ENCODE assay signal across 14 cellular contexts in the genomic region with DNA sequence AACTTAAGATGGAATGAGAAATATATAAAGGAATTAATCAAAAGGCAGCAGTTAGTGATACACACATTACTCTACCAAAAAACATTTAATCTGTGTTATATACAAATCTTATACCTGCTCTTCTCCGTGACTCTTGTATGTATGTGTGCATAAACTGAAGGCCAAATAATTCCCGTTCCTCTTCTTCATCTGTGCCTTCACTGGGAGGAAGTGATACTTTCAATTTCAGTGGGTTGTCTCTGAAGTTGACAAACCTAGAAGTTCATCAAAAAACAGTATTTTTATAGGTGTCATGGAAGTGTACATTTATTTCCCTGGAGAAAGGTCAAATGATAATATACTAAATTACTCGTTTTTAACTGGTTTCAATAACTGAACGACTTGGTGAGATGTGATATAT. TPM values are rescaled to one million over a fixed set of nuclear protein-coding genes. Genes with fewer than 3 reads are reported as not detected.
DNase-seq lines count a peak whose midpoint lies in the region; ATAC-seq and TF ChIP-seq lines count a peak whose summit lies in the region.
"Had no signal": no experiment of that assay in that cellular context is flagged by ENCODE, and none has a peak within 500 bp of the region (broad histone marks: within the 10 kb centered on the region; RNA-seq: fewer than 3 reads in every experiment).

No MANE protein-coding gene starts in this region.

- peaks cover 3% of the 10 kb centered on the region for H3K36me3 Mint-ChIP-seq in activated naive CD8-positive, alpha-beta T cell
- H3K36me3 Mint-ChIP-seq in chondrocyte (ENCODE audit: low read depth) = peaks cover 9% of the 10 kb centered on the region

- peaks cover 6% of the 10 kb centered on the region for H3K4me1 Mint-ChIP-seq in activated naive CD8-positive, alpha-beta T cell (ENCODE audit: low read depth)
- H3K4me1 Mint-ChIP-seq in chondrocyte (ENCODE audit: low read depth) = no peaks in the 10 kb centered on the region

- no peak for DNase-seq in NCI-H187 (lab: John Stamatoyannopoulos, UW)
- no peak for DNase-seq in dermis blood vessel endothelial cell
- no peak for DNase-seq in NCI-H2171 treated with DMSO at 0.1 percent for 48 hours (lab: John Stamatoyannopoulos, UW)
- no peak for DNase-seq in chondrocyte (ENCODE audit: low spot score)
- DNase-seq: activated CD4-positive, alpha-beta memory T cell treated with anti-CD3 and anti-CD28 coated beads, Interleukin-2, amount 10 ng/mL, durations not matched to agents 7 days and 5 days; aorta; Caco-2; NCI-H187 treated with DMSO at 0.1 percent for 48 hours; stimulated activated naive CD8-positive, alpha-beta T cell treated with anti-CD3 and anti-CD28 coated beads, Interleukin-15, Interleukin-2, amounts not matched to agents 100 U/mL and 50 U/mL, for 24 hours had no signal

- no peaks in the 10 kb centered on the region for H3K9me3 Mint-ChIP-seq in activated naive CD8-positive, alpha-beta T cell (ENCODE audit: low read depth)
- H3K9me3 Mint-ChIP-seq in chondrocyte (ENCODE audit: low read depth) = no peaks in the 10 kb centered on the region
- H3K9me3 Mint-ChIP-seq: activated CD4-positive, alpha-beta memory T cell treated with anti-CD3 and anti-CD28 coated beads, Interleukin-2, amount 10 ng/mL, durations not matched to agents 7 days and 5 days had no signal

- ATAC-seq in GM18508 (IDR thresholded peaks at IDR 0.05; ENCODE audit: insufficient read depth, unreplicated experiment) = peak; percentile 77
- peak; percentile 94 for ATAC-seq in GM19463 (IDR thresholded peaks at IDR 0.05; ENCODE audit: unreplicated experiment)
- ATAC-seq in HG03095 (IDR thresholded peaks at IDR 0.05; ENCODE audit: unreplicated experiment) = peak; percentile 88
- ATAC-seq: Right ventricle myocardium inferior; stimulated activated naive CD8-positive, alpha-beta T cell treated with anti-CD3 and anti-CD28 coated beads, Interleukin-15, Interleukin-2, amounts not matched to agents 100 U/mL and 50 U/mL, for 24 hours had no signal

- H3K27ac Mint-ChIP-seq in activated naive CD8-positive, alpha-beta T cell = peak overlapping the region; percentile 13
- no peak overlapping the region for H3K27ac Mint-ChIP-seq in chondrocyte (ENCODE audit: unreplicated experiment)
- H3K27ac Mint-ChIP-seq: activated CD4-positive, alpha-beta memory T cell treated with anti-CD3 and anti-CD28 coated beads, Interleukin-2, amount 10 ng/mL, durations not matched to agents 7 days and 5 days had no signal

- no peaks in the 10 kb centered on the region for H3K27me3 Mint-ChIP-seq in activated naive CD8-positive, alpha-beta T cell
- no peaks in the 10 kb centered on the region for H3K27me3 Mint-ChIP-seq in chondrocyte (ENCODE audit: low read depth)
- H3K27me3 Mint-ChIP-seq: activated CD4-positive, alpha-beta memory T cell treated with anti-CD3 and anti-CD28 coated beads, Interleukin-2, amount 10 ng/mL, durations not matched to agents 7 days and 5 days had no signal

- no peak overlapping the region for H3K4me3 Mint-ChIP-seq in activated naive CD8-positive, alpha-beta T cell
- H3K4me3 Mint-ChIP-seq in chondrocyte (ENCODE audit: unreplicated experiment) = no peak overlapping the region
- H3K4me3 Mint-ChIP-seq: activated CD4-positive, alpha-beta memory T cell treated with anti-CD3 and anti-CD28 coated beads, Interleukin-2, amount 10 ng/mL, durations not matched to agents 7 days and 5 days had no signal

- no peak for TF ChIP-seq CTCF in chondrocyte (IDR thresholded peaks at IDR 0.05)

RNA-seq across cellular contexts. Expression of a gene that starts 19.3 kb away (rescaled TPM):
- 8.0 and 12.7 TPM in 2 replicates for total RNA-seq in dermis blood vessel endothelial cell
- total RNA-seq in chondrocyte = 7.1 to 11.0 TPM (median 7.4 TPM) in 3 replicates

RNA-seq across cellular contexts. Expression of a gene that starts 19.5 kb away (rescaled TPM):
- 3.2 and 5.9 TPM in 2 replicates for total RNA-seq in dermis blood vessel endothelial cell
- total RNA-seq in chondrocyte = 2.3 to 3.6 TPM (median 2.4 TPM) in 3 replicates

RNA-seq across cellular contexts. Expression of a gene that starts 25.8 kb away (rescaled TPM):
- total RNA-seq in dermis blood vessel endothelial cell (0.09 TPM in 1 of 2 replicates, not detected in the other), chondrocyte (1.00 to 1.3 TPM in 2 of 3 replicates, not detected in the other)
- total RNA-seq: Caco-2 had no signal
